ENCODE assay signal across 17 cellular contexts in the genomic region with DNA sequence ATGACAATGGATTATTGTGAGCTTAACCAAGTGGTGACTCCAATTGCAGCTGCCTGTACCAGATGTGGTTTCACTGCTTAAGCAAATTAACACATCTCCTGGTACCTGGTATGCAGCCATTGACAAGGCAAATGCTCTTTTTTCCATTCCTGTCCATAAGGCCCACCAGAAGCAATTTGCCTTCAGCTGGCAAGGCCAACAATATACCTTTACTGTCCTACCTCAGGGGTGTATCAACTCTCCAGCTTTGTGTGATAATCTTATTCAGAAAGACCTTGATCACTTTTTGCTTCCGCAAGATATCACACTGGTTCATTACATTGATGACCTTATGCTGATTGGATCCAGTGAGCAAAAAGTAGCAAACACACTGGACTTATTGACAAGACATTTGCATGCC. TPM values are rescaled to one million over a fixed set of nuclear protein-coding genes. Genes with fewer than 3 reads are reported as not detected.
"Had no signal": no experiment of that assay in that cellular context is flagged by ENCODE, and none has a peak within 500 bp of the region (broad histone marks: within the 10 kb centered on the region; RNA-seq: fewer than 3 reads in every experiment).

No MANE protein-coding gene starts in this region.

RNA-seq across cellular contexts. Expression of a gene that starts 23.7 kb away (rescaled TPM):
- total RNA-seq: activated naive CD4-positive, alpha-beta T cell treated with anti-CD3 and anti-CD28 coated beads for 36 hours; activated naive CD8-positive, alpha-beta T cell treated with anti-CD3 and anti-CD28 coated beads, Interleukin-2, amount 10 ng/mL, durations not matched to agents 7 days and 5 days; activated T-cell treated with anti-CD3 and anti-CD28 coated beads, Interleukin-2, amount 50 U/mL, for 4 hours; activated T-helper 1 cell treated with anti-CD3 and anti-CD28 coated beads, Interleukin-12 subunit alpha, Interleukin-12 subunit beta, Interleukin-2, Interleukin-4 antibody, amounts not matched to agents 30 ng/mL and 10 ng/mL and 1 ng/mL, durations not matched to agents 14 hours and 24 hours and 36 hours; aorta; ascending aorta; cardiac septum; chondrocyte had no signal

RNA-seq across cellular contexts. Expression of a gene that starts 41.2 kb away (rescaled TPM):
- total RNA-seq: activated naive CD4-positive, alpha-beta T cell treated with anti-CD3 and anti-CD28 coated beads for 36 hours; activated naive CD8-positive, alpha-beta T cell treated with anti-CD3 and anti-CD28 coated beads for 36 hours; activated naive CD8-positive, alpha-beta T cell treated with anti-CD3 and anti-CD28 coated beads, Interleukin-2, amount 10 ng/mL, durations not matched to agents 7 days and 5 days; activated T-cell treated with anti-CD3 and anti-CD28 coated beads, Interleukin-2, amount 50 U/mL, for 4 hours; activated T-cell treated with anti-CD3 and anti-CD28 coated beads, Interleukin-2, amount 50 U/mL, for 72 hours; activated T-helper 1 cell treated with anti-CD3 and anti-CD28 coated beads, Interleukin-12 subunit alpha, Interleukin-12 subunit beta, Interleukin-2, Interleukin-4 antibody, amounts not matched to agents 30 ng/mL and 10 ng/mL and 1 ng/mL, durations not matched to agents 14 hours and 24 hours and 36 hours; activated T-helper 17 cell treated with anti-CD3 and anti-CD28 coated beads, Interleukin-2, amount 50 U/mL, for 72 hours; activated T-helper 2 cell treated with anti-CD3 and anti-CD28 coated beads, Interferon-gamma antibody, Interleukin-2, Interleukin-4, amounts not matched to agents 10 μg/mL and 5 μg/mL and 100 μg/mL, durations not matched to agents 14 hours and 24 hours and 36 hours; adrenal gland; aorta; ascending aorta; body of pancreas; breast epithelium; bronchial epithelial cell; cardiac septum; cerebellum had no signal
